ENCODE assay signal across 1 cellular context in genomic region chr6:16269442-16270070, GRCh38. TPM values are rescaled to one million over a fixed set of nuclear protein-coding genes. Genes with fewer than 3 reads are reported as not detected.
"Had no signal": no experiment of that assay in that cellular context is flagged by ENCODE, and none has a peak within 500 bp of the region (broad histone marks: within the 10 kb centered on the region; RNA-seq: fewer than 3 reads in every experiment).

No MANE protein-coding gene starts in this region.

RNA-seq across cellular contexts. Expression of gene GMPR, which starts 31.2 kb away (rescaled TPM):
- total RNA-seq: HepG2 had no signal
- polyA plus RNA-seq: HepG2 had no signal
